Comparison of ENCODE assay signal across 16 cellular contexts in genomic region chr5:79256563-79256962, GRCh38. TPM values are rescaled to one million over a fixed set of nuclear protein-coding genes. Genes with fewer than 3 reads are reported as not detected.
A peak's percentile ranks its signal among the peaks of the same experiment; 100 is the strongest.
DNase-seq lines count a peak whose midpoint lies in the region; ATAC-seq and TF ChIP-seq lines count a peak whose summit lies in the region.
"Had no signal": no experiment of that assay in that cellular context is flagged by ENCODE, and none has a peak within 500 bp of the region (broad histone marks: within the 10 kb centered on the region; RNA-seq: fewer than 3 reads in every experiment).

No MANE protein-coding gene starts in this region.

- H3K4me3 ChIP-seq in KMS-11 (IDR thresholded peaks at IDR 0.05; ENCODE audit: insufficient read depth, low read depth, low read length): no peak overlapping the region
- H3K4me3 ChIP-seq: A549, MG63 had no signal

- ATAC-seq in left colon: peak; percentile 48
- ATAC-seq in GM19452 (IDR thresholded peaks at IDR 0.05; ENCODE audit: unreplicated experiment): no peak
- no peak for ATAC-seq in HG03354 (IDR thresholded peaks at IDR 0.05; ENCODE audit: poor library complexity, severe bottlenecking, unreplicated experiment)

- peaks cover 9% of the 10 kb centered on the region for H3K4me1 Mint-ChIP-seq in type B pancreatic cell (ENCODE audit: unreplicated experiment)
- H3K4me1 Mint-ChIP-seq: CD14-positive monocyte had no signal

- peaks cover 95% of the 10 kb centered on the region for H3K4me1 ChIP-seq in KMS-11 (ENCODE audit: low read depth, poor library complexity, severe bottlenecking)
- H3K4me1 ChIP-seq: A549 had no signal

- no peaks in the 10 kb centered on the region for H3K27me3 Mint-ChIP-seq in type B pancreatic cell
- H3K27me3 Mint-ChIP-seq: B cell had no signal

- H3K9me3 Mint-ChIP-seq in type B pancreatic cell: peaks cover 7% of the 10 kb centered on the region
- H3K9me3 Mint-ChIP-seq: T-helper 1 cell treated with Interleukin-12 subunit alpha and Interleukin-12 subunit beta and Interleukin-4 antibody, amounts not matched to agents 30 μg/mL and 1 μg/mL, for 36 hours had no signal

- peak overlapping the region; percentile 31 for H3K4me3 Mint-ChIP-seq in type B pancreatic cell
- H3K4me3 Mint-ChIP-seq: B cell; CD14-positive monocyte; T-helper 1 cell treated with Interleukin-12 subunit alpha and Interleukin-12 subunit beta and Interleukin-4 antibody, amounts not matched to agents 30 μg/mL and 1 μg/mL, for 36 hours had no signal

- peaks cover 98% of the 10 kb centered on the region for H3K79me2 ChIP-seq in KMS-11 (ENCODE audit: insufficient read depth, low read depth)

- H3K36me3 Mint-ChIP-seq in type B pancreatic cell: peaks cover 10% of the 10 kb centered on the region
- H3K36me3 Mint-ChIP-seq: CD14-positive monocyte had no signal

- peak; percentile 15 for DNase-seq in NCI-H748 (lab: John Stamatoyannopoulos, UW; ENCODE audit: unreplicated experiment)
- DNase-seq in NCI-H748 treated with DMSO at 0.1 percent for 48 hours (lab: John Stamatoyannopoulos, UW): no peak
- no peak for DNase-seq in left colon
- DNase-seq in type B pancreatic cell (ENCODE audit: extremely low spot score, unreplicated experiment): no peak
- DNase-seq: Kasumi-1, NCI-H1048, NCI-H1417 treated with DMSO at 0.1 percent for 48 hours, NCI-H510A treated with DMSO at 0.1 percent for 48 hours had no signal

- H3K27ac Mint-ChIP-seq in type B pancreatic cell: peak overlapping the region; percentile 34
- H3K27ac Mint-ChIP-seq: B cell; CD14-positive monocyte; T-helper 1 cell treated with Interleukin-12 subunit alpha and Interleukin-12 subunit beta and Interleukin-4 antibody, amounts not matched to agents 30 μg/mL and 1 μg/mL, for 36 hours had no signal

- peak overlapping the region; percentile 69 for H3K4me2 ChIP-seq in KMS-11
- H3K4me2 ChIP-seq: A549 had no signal

- TF ChIP-seq CTCF in KMS-11 (conservative IDR thresholded peaks at IDR 0.05; ENCODE audit: low read depth, low read length) (no peak), type B pancreatic cell (conservative IDR thresholded peaks at IDR 0.05) (no peak)

- no peak overlapping the region for H3K9ac ChIP-seq in KMS-11

- no peak overlapping the region for H2AFZ ChIP-seq in KMS-11 (ENCODE audit: low read depth)

- peak overlapping the region; percentile 49; the same call in 1 of the 2 replicates for H3K27ac ChIP-seq in KMS-11
- H3K27ac ChIP-seq: A549 had no signal

- H3K36me3 ChIP-seq in KMS-11 (ENCODE audit: insufficient read depth): no peaks in the 10 kb centered on the region
- H3K36me3 ChIP-seq: MG63 had no signal

- peaks cover 9% of the 10 kb centered on the region for H4K20me1 ChIP-seq in KMS-11 (ENCODE audit: insufficient read depth)

- no peaks in the 10 kb centered on the region for H3K27me3 ChIP-seq in KMS-11 (ENCODE audit: insufficient read depth, low read depth)
- H3K27me3 ChIP-seq: MG63 had no signal

- intact Hi-C loops in left colon (cut with DNase I, micrococcal nuclease): no loop called here

RNA-seq across cellular contexts. Expression of gene JMY, which starts 20.6 kb away (rescaled TPM):
- 1 to 10 TPM; 4.5 to 9.2 TPM for total RNA-seq in left colon
- total RNA-seq in type B pancreatic cell (ENCODE audit: low replicate concordance): 11.6 and 13.0 TPM in 2 replicates
